9 cellular contexts compared by ENCODE assay signal in the genomic region with DNA sequence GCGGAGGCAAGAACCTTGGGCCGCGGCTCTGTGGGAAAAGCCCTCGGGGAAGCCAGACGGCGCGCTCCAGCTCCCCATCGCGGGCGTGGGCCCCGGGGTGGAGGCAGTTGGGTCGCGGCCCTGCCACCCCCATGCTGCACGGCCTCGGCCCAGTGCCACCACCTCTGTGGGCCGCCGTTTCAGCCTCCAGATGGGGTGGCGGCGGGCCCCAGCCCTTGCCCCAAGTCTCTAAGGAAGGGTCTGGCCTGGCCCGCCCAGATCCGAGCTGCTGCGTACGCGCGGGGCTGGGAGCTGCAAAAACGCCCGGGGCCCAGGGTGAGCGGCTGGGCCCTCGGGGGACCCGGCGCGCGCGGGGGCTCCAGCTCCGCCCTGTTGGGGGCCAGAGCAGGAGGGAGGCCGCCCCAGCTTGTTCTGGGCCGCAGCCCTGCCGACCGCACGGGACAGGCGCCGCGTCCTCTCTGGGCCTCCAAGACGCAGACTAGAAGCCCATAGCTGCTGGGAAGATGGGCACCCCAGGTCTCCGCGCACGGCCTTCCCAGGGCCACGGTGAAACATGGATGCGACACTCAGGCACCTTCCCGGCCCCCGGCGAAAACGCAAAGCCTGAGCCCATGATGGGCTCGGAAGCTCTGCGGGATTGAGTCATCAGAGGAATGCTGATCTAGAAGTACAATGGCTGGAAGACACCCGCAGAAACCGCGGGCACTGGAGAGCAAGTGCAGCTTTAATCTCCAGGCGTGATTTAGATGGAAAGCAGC.
DNase-seq lines count a peak whose midpoint lies in the region; ATAC-seq, FAIRE-seq and TF ChIP-seq lines count a peak whose summit lies in the region.
"Had no signal": no experiment of that assay in that cellular context is flagged by ENCODE, and none has a peak within 500 bp of the region (broad histone marks: within the 10 kb centered on the region; RNA-seq: fewer than 3 reads in every experiment).

No MANE protein-coding gene starts in this region.

- H3K36me3 ChIP-seq in K562 (ENCODE audit: control insufficient read depth, insufficient read depth, low read length) (no peaks in the 10 kb centered on the region), iPS DF 6.9 (ENCODE audit: control insufficient read depth, insufficient read depth, low read length) (no peaks in the 10 kb centered on the region), psoas muscle (ENCODE audit: insufficient read depth in 1 of 2, low read depth in 1 of 2) (no peaks in the 10 kb centered on the region), uterus (no peaks in the 10 kb centered on the region)

- in situ Hi-C loops in K562 (cut with MboI) = no loop called here

- H3K79me2 ChIP-seq in K562 (ENCODE audit: control insufficient read depth, insufficient read depth, low read length) = no peaks in the 10 kb centered on the region

- TF ChIP-seq CTCF in K562 (IDR thresholded peaks at IDR 0.05 in 2 of 3, conservative IDR thresholded peaks at IDR 0.05 in 1 of 3; ENCODE audit: insufficient read depth in 2 of 3, low read depth in 1 of 3, low read length in 3 of 3) (no peak), psoas muscle (IDR thresholded peaks at IDR 0.05) (no peak), uterus (IDR thresholded peaks at IDR 0.05) (no peak)

- peaks cover 0 to 16% of the 10 kb centered on the region in 2 experiments; a peak in 2 of 5 replicates for H3K4me1 ChIP-seq in K562 (replicated peaks in 1 of 2; ENCODE audit: control insufficient read depth in 2 of 2, insufficient read depth in 2 of 2, low read length in 2 of 2)
- 0 out of 2 replicates have a peak, but pooled peaks cover 2% of the 10 kb centered on the region for H3K4me1 ChIP-seq in iPS DF 6.9 (ENCODE audit: control insufficient read depth, insufficient read depth, low read length)
- H3K4me1 ChIP-seq in psoas muscle = no peaks in the 10 kb centered on the region
- H3K4me1 ChIP-seq in uterus = peaks cover 0 to 3% of the 10 kb centered on the region in 2 donors

- no peak overlapping the region for H3K4me2 ChIP-seq in K562 (ENCODE audit: insufficient read depth, low read length)

- peak; percentile 6 for FAIRE-seq in K562 (lab: Jason Lieb, UNC)

- CTCF ChIA-PET in K562 (lab: Yijun Ruan, JAX; ENCODE audit: low intra/inter-chr PET ratio) = no interaction called here

- WGBS in K562 (ENCODE audit: insufficient coverage, low coverage, missing lambda C conversion rate) = 34% methylated on average over 51 of the region's 59 CpGs
- no CpG with 5 or more reads among the region's 59 CpGs for WGBS in iPS DF 6.9 (ENCODE audit: insufficient coverage, insufficient read length)
- 9 to 13% (median 11%) methylated on average over 48 to 59 of the region's 59 CpGs for WGBS in psoas muscle, 3 donors

- BruUV-seq in K562 (replicated peaks; lab: Mats Ljungman, UMichigan) = no TSS peak

- no peak for TF ChIP-seq POLR2A in K562 (conservative IDR thresholded peaks at IDR 0.05)
- TF ChIP-seq POLR2A in uterus (IDR thresholded peaks at IDR 0.05) = no peak

- H3K9me3 ChIP-seq in K562 (replicated peaks; ENCODE audit: control insufficient read depth, insufficient read depth, low read depth, low read length) (no peaks in the 10 kb centered on the region), iPS DF 6.9 (ENCODE audit: control insufficient read depth, insufficient read depth, low read length) (no peaks in the 10 kb centered on the region), psoas muscle (no peaks in the 10 kb centered on the region), uterus (no peaks in the 10 kb centered on the region)

- no peaks in the 10 kb centered on the region for H4K20me1 ChIP-seq in K562 (replicated peaks; ENCODE audit: control insufficient read depth, insufficient read depth, low read length)

- no peak overlapping the region for H2AFZ ChIP-seq in K562 (ENCODE audit: low read depth, low read length)

- intact Hi-C loops in K562 (cut with micrococcal nuclease) (no loop called here), psoas muscle (cut with DNase I) (loop anchor here in 1 of 2 donors (10.0 kb wide), 1 partner anchor 112 kb away; the partner anchor contains the start of gene KCTD15), uterus (cut with DNase I; ENCODE audit: low total_unique reads) (no loop called here)

- no peak overlapping the region for H3K9ac ChIP-seq in K562 (ENCODE audit: insufficient read depth in 1 of 2, low read depth in 2 of 2, low read length in 2 of 2)

- POLR2A ChIA-PET in K562 (lab: Yijun Ruan, JAX) = interaction anchor here (0.5 to 0.6 kb wide), 2 partner anchors 10 to 224 kb away, joined by 4 read pairs; no protein-coding TSS in a partner anchor

- no peak for TF ChIP-seq RAD21 in K562 (CRISPR knock-in tag; conservative IDR thresholded peaks at IDR 0.05 in 1 of 2, IDR thresholded peaks at IDR 0.05 in 1 of 2)

- no peak for TF ChIP-seq EP300 in K562 (IDR thresholded peaks at IDR 0.05; ENCODE audit: low read length)

- peak; percentile 52 for DNase-seq in EL
- no peak for DNase-seq in K562 (ENCODE audit: extremely low read depth in 1 of 4, low spot score in 3 of 4)
- no peak for DNase-seq in iPS DF 6.9 (ENCODE audit: low read depth, low spot score)
- peak in 1 of 2 donors; percentile 20 for DNase-seq in psoas muscle
- DNase-seq in activated naive CD4-positive, alpha-beta T cell treated with Interleukin-2 at 50 U/mL for 16 hours = no peak
- DNase-seq in GDM1 (lab: John Stamatoyannopoulos, UW) = no peak
- no peak for DNase-seq in uterus
- DNase-seq: activated effector memory CD4-positive, alpha-beta T cell treated with anti-CD3 and anti-CD28 coated beads, Interleukin-2, amount 50 U/mL, for 16 hours had no signal

- ATAC-seq in K562 = no peak
- peak in 2 of 4 donors; percentile 13 to 44 for ATAC-seq in psoas muscle
- ATAC-seq in GM19328 (IDR thresholded peaks at IDR 0.05; ENCODE audit: unreplicated experiment) = no peak

- H3K27ac ChIP-seq in K562 (ENCODE audit: extremely low read depth, low read depth, low read length) (no peak overlapping the region), iPS DF 6.9 (ENCODE audit: low read length) (no peak overlapping the region), psoas muscle (peak overlapping the region; percentile 75), uterus (peak overlapping the region in 1 of 2 donors; percentile 55)

- H3K9me1 ChIP-seq in K562 (ENCODE audit: control insufficient read depth, insufficient read depth, low read length) = no peaks in the 10 kb centered on the region

- H3K27me3 ChIP-seq in K562 (ENCODE audit: control insufficient read depth in 2 of 2, insufficient read depth in 2 of 2, low read length in 2 of 2) = peaks cover 10 to 21% of the 10 kb centered on the region in 2 experiments; a peak in 4 of 5 replicates
- no peaks in the 10 kb centered on the region for H3K27me3 ChIP-seq in iPS DF 6.9 (ENCODE audit: control insufficient read depth, insufficient read depth, low read length)
- peaks cover 0 to 44% (median 17%) of the 10 kb centered on the region in 3 donors for H3K27me3 ChIP-seq in psoas muscle (ENCODE audit: insufficient read depth in 3 of 3, low read length in 2 of 3)
- peaks cover 0 to 7% of the 10 kb centered on the region in 2 donors for H3K27me3 ChIP-seq in uterus

- H3K4me3 ChIP-seq in K562 = no peak overlapping the region
- H3K4me3 ChIP-seq in iPS DF 6.9 (ENCODE audit: low read length) = peak overlapping the region; percentile 57; the same call in 1 of the 2 replicates
- peak overlapping the region; percentile 62 for H3K4me3 ChIP-seq in psoas muscle
- H3K4me3 ChIP-seq in uterus = peak overlapping the region in 1 of 2 donors; percentile 36

TF ChIP-seq in K562, 482 proteins besides CTCF, POLR2A, EP300 and RAD21:
- TF ChIP-seq ATF4 (CRISPR knock-in tag; IDR thresholded peaks at IDR 0.05) = no peak
- TF ChIP-seq SETDB1 (IDR thresholded peaks at IDR 0.05; ENCODE audit: low read length) = no peak
- TF ChIP-seq ZNF175 (CRISPR knock-in tag; IDR thresholded peaks at IDR 0.05; ENCODE audit: low read depth) = no peak
